Comparison of ENCODE assay signal across 1 cellular context in genomic region chr2:86440631-86441391, GRCh38.
TF ChIP-seq lines count a peak whose summit lies in the region.

KDM3A (plus strand) TSS chr2:86441371; CDS start chr2:86442048, 677 bp downstream.

TF ChIP-seq in HepG2, 621 proteins besides CTCF, POLR2A, EP300 and RAD21 (continued from another document):
- TF ChIP-seq KIAA2018 (CRISPR knock-in tag; IDR thresholded peaks at IDR 0.05; ENCODE audit: borderline replicate concordance) (peak; percentile 95; the same call in 1 of the 2 replicates), ZNF253 (CRISPR knock-in tag; IDR thresholded peaks at IDR 0.05; ENCODE audit: borderline replicate concordance) (peak; percentile 98), ZFP37 (CRISPR knock-in tag; IDR thresholded peaks at IDR 0.05; ENCODE audit: borderline replicate concordance) (peak; percentile 100), MLLT10 (CRISPR knock-in tag; IDR thresholded peaks at IDR 0.05) (no peak), MEF2D (CRISPR knock-in tag; IDR thresholded peaks at IDR 0.05) (peak; percentile 98), ZNF549 (CRISPR knock-in tag; IDR thresholded peaks at IDR 0.05) (peak; percentile 85), HMG20A (CRISPR knock-in tag; IDR thresholded peaks at IDR 0.05; ENCODE audit: borderline replicate concordance) (no peak), ZNF782 (CRISPR knock-in tag; IDR thresholded peaks at IDR 0.05; ENCODE audit: borderline replicate concordance) (peak; percentile 99; the same call in 1 of the 2 replicates), MAX (IDR thresholded peaks at IDR 0.05) (peak; percentile 100), HDAC6 (IDR thresholded peaks at IDR 0.05; ENCODE audit: low read depth, low read length) (no peak), ZNF766 (CRISPR knock-in tag; IDR thresholded peaks at IDR 0.05; ENCODE audit: borderline replicate concordance) (peak; percentile 100), GABPA (IDR thresholded peaks at IDR 0.05; ENCODE audit: low read depth, low read length) (no peak), GABPA (CRISPR knock-in tag; IDR thresholded peaks at IDR 0.05; ENCODE audit: low read depth) (peak; percentile 64)
